In genomic region chrX:12986886-12987285, GRCh38 we compare ENCODE assay signal across 18 cellular contexts. TPM values are rescaled to one million over a fixed set of nuclear protein-coding genes. Genes with fewer than 3 reads are reported as not detected.
DNase-seq lines count a peak whose midpoint lies in the region; ATAC-seq and TF ChIP-seq lines count a peak whose summit lies in the region.
"Had no signal": no experiment of that assay in that cellular context is flagged by ENCODE, and none has a peak within 500 bp of the region (broad histone marks: within the 10 kb centered on the region; RNA-seq: fewer than 3 reads in every experiment).

No MANE protein-coding gene starts in this region.

- H3K36me3 Mint-ChIP-seq in CD4-positive, alpha-beta memory T cell: peaks cover 0 to 4% of the 10 kb centered on the region in 2 donors
- H3K36me3 Mint-ChIP-seq in activated T-helper 2 cell treated with anti-CD3 and anti-CD28 coated beads, Interferon-gamma antibody, Interleukin-2, Interleukin-4, amounts not matched to agents 10 μg/mL and 5 μg/mL and 100 μg/mL, durations not matched to agents 14 hours and 24 hours and 36 hours (ENCODE audit: low read depth): peaks cover 10% of the 10 kb centered on the region
- no peaks in the 10 kb centered on the region for H3K36me3 Mint-ChIP-seq in mesothelial cell of epicardium

- H3K4me1 ChIP-seq in CD4-positive, alpha-beta memory T cell (ENCODE audit: insufficient read depth, low read length): peaks cover 60% of the 10 kb centered on the region
- H3K4me1 ChIP-seq: uterus had no signal

- H3K9me3 ChIP-seq in CD4-positive, alpha-beta memory T cell (ENCODE audit: control insufficient read depth in 1 of 2, low read length in 2 of 2): no peaks in the 10 kb centered on the region
- H3K9me3 ChIP-seq: heart left ventricle, mucosa of descending colon, ovary, uterus had no signal

- intact Hi-C loops in CD4-positive, alpha-beta memory T cell (cut with micrococcal nuclease): no loop called here
- intact Hi-C loops in activated T-helper 2 cell treated with anti-CD3 and anti-CD28 coated beads, Interferon-gamma antibody, Interleukin-2, Interleukin-4, amounts not matched to agents 10 μg/mL and 5 μg/mL and 100 μg/mL, durations not matched to agents 14 hours and 24 hours and 36 hours (cut with micrococcal nuclease): loop anchor here (5.0 kb wide), 1 partner anchor 35 kb away; no protein-coding TSS in a partner anchor

- H3K4me3 Mint-ChIP-seq in CD4-positive, alpha-beta memory T cell: peak overlapping the region in 5 of 8 donors; percentile 30 to 72 (median 54)
- H3K4me3 Mint-ChIP-seq in activated T-helper 2 cell treated with anti-CD3 and anti-CD28 coated beads, Interferon-gamma antibody, Interleukin-2, Interleukin-4, amounts not matched to agents 10 μg/mL and 5 μg/mL and 100 μg/mL, durations not matched to agents 14 hours and 24 hours and 36 hours (ENCODE audit: low read depth): peak overlapping the region; percentile 50
- no peak overlapping the region for H3K4me3 Mint-ChIP-seq in mesothelial cell of epicardium
- H3K4me3 Mint-ChIP-seq: CD14-positive monocyte had no signal

- no peak for DNase-seq in CD4-positive, alpha-beta memory T cell
- DNase-seq in GM12865 (ENCODE audit: low read depth) (no peak), mesothelial cell of epicardium (ENCODE audit: low spot score in 2 of 2, unreplicated experiment in 2 of 2) (no peak), NCI-H187 treated with DMSO at 0.1 percent for 48 hours (lab: John Stamatoyannopoulos, UW) (no peak), KBM-7 (no peak)
- no peak for DNase-seq in activated T-helper 2 cell treated with anti-CD3 and anti-CD28 coated beads, Interferon-gamma antibody, Interleukin-2, Interleukin-4, amounts not matched to agents 10 μg/mL and 5 μg/mL and 100 μg/mL, durations not matched to agents 14 hours and 24 hours and 36 hours (ENCODE audit: low spot score)
- DNase-seq: cortex of kidney; heart left ventricle; kidney; mucosa of descending colon; ovary; stimulated activated naive CD4-positive, alpha-beta T cell treated with Interleukin-2 at 50 U/mL for 16 hours; uterus had no signal

- POLR2A ChIA-PET in CD4-positive, alpha-beta memory T cell (lab: Charles Lee; ENCODE audit: partially characterized antibody): interaction anchor here (1.2 to 26.3 kb wide), 5 partner anchors 12 to 100 kb away, joined by 5 to 1769 read pairs (median 383); partner anchors contain the start of gene TMSB4X

- no peaks in the 10 kb centered on the region for H3K27me3 Mint-ChIP-seq in CD4-positive, alpha-beta memory T cell
- H3K27me3 Mint-ChIP-seq in activated T-helper 2 cell treated with anti-CD3 and anti-CD28 coated beads, Interferon-gamma antibody, Interleukin-2, Interleukin-4, amounts not matched to agents 10 μg/mL and 5 μg/mL and 100 μg/mL, durations not matched to agents 14 hours and 24 hours and 36 hours (ENCODE audit: low read depth): no peaks in the 10 kb centered on the region
- no peaks in the 10 kb centered on the region for H3K27me3 Mint-ChIP-seq in mesothelial cell of epicardium (ENCODE audit: low read depth)

- H3K9me3 Mint-ChIP-seq in CD4-positive, alpha-beta memory T cell: peaks cover 0 to 4% (median 0%) of the 10 kb centered on the region in 8 donors
- no peaks in the 10 kb centered on the region for H3K9me3 Mint-ChIP-seq in activated T-helper 2 cell treated with anti-CD3 and anti-CD28 coated beads, Interferon-gamma antibody, Interleukin-2, Interleukin-4, amounts not matched to agents 10 μg/mL and 5 μg/mL and 100 μg/mL, durations not matched to agents 14 hours and 24 hours and 36 hours
- peaks cover 39% of the 10 kb centered on the region for H3K9me3 Mint-ChIP-seq in mesothelial cell of epicardium

- H3K27me3 ChIP-seq in CD4-positive, alpha-beta memory T cell (ENCODE audit: insufficient read depth, low read length): no peaks in the 10 kb centered on the region
- H3K27me3 ChIP-seq: ovary, uterus had no signal

- TF ChIP-seq CTCF in GM12865 (IDR thresholded peaks at IDR 0.05; ENCODE audit: insufficient read depth, low read depth, low read length, missing control alignments) (no peak), mesothelial cell of epicardium (IDR thresholded peaks at IDR 0.05; ENCODE audit: unreplicated experiment) (no peak)

- H3K27ac Mint-ChIP-seq in CD4-positive, alpha-beta memory T cell: peak overlapping the region; percentile 53 to 100 (median 94)
- H3K27ac Mint-ChIP-seq in activated T-helper 2 cell treated with anti-CD3 and anti-CD28 coated beads, Interferon-gamma antibody, Interleukin-2, Interleukin-4, amounts not matched to agents 10 μg/mL and 5 μg/mL and 100 μg/mL, durations not matched to agents 14 hours and 24 hours and 36 hours: peak overlapping the region; percentile 96
- peak overlapping the region; percentile 24 for H3K27ac Mint-ChIP-seq in mesothelial cell of epicardium

- H3K36me3 ChIP-seq in CD4-positive, alpha-beta memory T cell (ENCODE audit: insufficient read depth, low read length): no peaks in the 10 kb centered on the region
- H3K36me3 ChIP-seq: heart left ventricle, ovary, uterus had no signal

- CTCF ChIA-PET in CD4-positive, alpha-beta memory T cell (lab: Charles Lee; ENCODE audit: partially characterized antibody): interaction anchor here (0.6 to 2.6 kb wide), 7 partner anchors 9 to 215 kb away, joined by 3 to 9 read pairs (median 3); no protein-coding TSS in a partner anchor

- ATAC-seq in HG03520 (IDR thresholded peaks at IDR 0.05; ENCODE audit: unreplicated experiment): no peak
- ATAC-seq: heart left ventricle, mucosa of descending colon had no signal

- H3K4me1 Mint-ChIP-seq in CD4-positive, alpha-beta memory T cell: peaks cover 45 to 65% (median 54%) of the 10 kb centered on the region in 4 donors
- peaks cover 60% of the 10 kb centered on the region for H3K4me1 Mint-ChIP-seq in activated T-helper 2 cell treated with anti-CD3 and anti-CD28 coated beads, Interferon-gamma antibody, Interleukin-2, Interleukin-4, amounts not matched to agents 10 μg/mL and 5 μg/mL and 100 μg/mL, durations not matched to agents 14 hours and 24 hours and 36 hours (ENCODE audit: low read depth)
- peaks cover 32% of the 10 kb centered on the region for H3K4me1 Mint-ChIP-seq in mesothelial cell of epicardium

- H3K27ac ChIP-seq in CD4-positive, alpha-beta memory T cell (ENCODE audit: low read depth, low read length): no peak overlapping the region
- H3K27ac ChIP-seq: ovary, uterus had no signal

- in situ Hi-C loops in KBM-7 (cut with MboI; ENCODE audit: low pct_unique_long_range_greater_than_20kb, low sequenced_read_pairs): loop anchor here (10.0 kb wide), 1 partner anchor 98 kb away; no protein-coding TSS in a partner anchor

- H3K4me3 ChIP-seq in CD4-positive, alpha-beta memory T cell (ENCODE audit: low read length in 2 of 2): no peak overlapping the region
- peak overlapping the region; percentile 34 for H3K4me3 ChIP-seq in GM12865 (ENCODE audit: low read depth, low read length)
- H3K4me3 ChIP-seq: heart left ventricle, mucosa of descending colon, ovary, uterus had no signal

RNA-seq across cellular contexts. Expression of gene TMSB4X, which starts 12.0 kb away (rescaled TPM):
- 1,000 to 10,000 TPM; 4,851 to 5,116 TPM for total RNA-seq in CD4-positive, alpha-beta memory T cell
- polyA plus RNA-seq in CD4-positive, alpha-beta memory T cell: over 10,000 TPM; 27,942 to 36,115 TPM
- total RNA-seq in activated T-helper 2 cell treated with anti-CD3 and anti-CD28 coated beads, Interferon-gamma antibody, Interleukin-2, Interleukin-4, amounts not matched to agents 10 μg/mL and 5 μg/mL and 100 μg/mL, durations not matched to agents 14 hours and 24 hours and 36 hours: 7,759 and 7,983 TPM in 2 replicates
- total RNA-seq in mesothelial cell of epicardium: 2,120 to 2,167 TPM (median 2,121 TPM) in 3 replicates
- total RNA-seq: SK-MEL-5 had no signal

RNA-seq across cellular contexts. Expression of gene FAM9C, which starts 57.5 kb away (rescaled TPM):
- total RNA-seq in CD4-positive, alpha-beta memory T cell: not detected
- polyA plus RNA-seq in CD4-positive, alpha-beta memory T cell: under 1 TPM in 1 of 2 donors, not detected in 1; 0.34 TPM
- not detected in 2 replicates for total RNA-seq in activated T-helper 2 cell treated with anti-CD3 and anti-CD28 coated beads, Interferon-gamma antibody, Interleukin-2, Interleukin-4, amounts not matched to agents 10 μg/mL and 5 μg/mL and 100 μg/mL, durations not matched to agents 14 hours and 24 hours and 36 hours
- 0.34 to 0.44 TPM (median 0.38 TPM) in 3 replicates for total RNA-seq in mesothelial cell of epicardium
- total RNA-seq: kidney, NCI-H460, SK-MEL-5 had no signal
- polyA plus RNA-seq: CD14-positive monocyte, esophagus, heart left ventricle had no signal

Comparison
In these comparisons a context has a peak if more than half of its experiments do, and no peak if none do; other contexts are left out.
1. H3K27ac Mint-ChIP-seq: peak in every context shown above with its lines; median percentile 96 in activated T-helper 2 cell treated with anti-CD3 and anti-CD28 coated beads, Interferon-gamma antibody, Interleukin-2, Interleukin-4, amounts not matched to agents 10 μg/mL and 5 μg/mL and 100 μg/mL, durations not matched to agents 14 hours and 24 hours and 36 hours; 94 in CD4-positive, alpha-beta memory T cell; 24 in mesothelial cell of epicardium.